In the genomic region with DNA sequence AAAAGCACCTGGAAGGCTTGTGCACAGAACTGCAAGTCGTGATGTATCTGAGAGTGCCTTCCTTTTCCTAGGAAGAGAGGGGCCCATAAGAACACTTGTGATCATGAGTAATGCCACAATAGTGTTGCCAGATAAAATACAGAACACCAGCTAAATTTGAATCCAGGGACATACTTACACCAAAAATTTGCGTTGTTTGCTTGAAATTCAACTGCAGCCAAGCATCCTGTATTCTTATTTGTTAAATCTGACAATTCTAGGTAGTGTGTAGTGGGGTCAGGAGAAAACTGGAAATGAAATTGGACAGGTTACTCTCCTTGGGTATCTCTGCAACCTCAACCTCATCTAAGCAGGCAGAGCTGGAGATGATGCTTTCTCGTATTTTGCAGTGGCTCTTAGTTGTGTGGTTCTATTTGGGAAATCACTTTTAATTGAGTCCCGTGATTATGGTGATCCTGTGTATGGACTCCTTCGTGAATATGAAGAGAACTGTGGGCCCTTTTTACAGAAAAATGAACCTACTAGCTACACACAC, we compare ENCODE assay signal across 12 cellular contexts.
DNase-seq lines count a peak whose midpoint lies in the region; ATAC-seq and TF ChIP-seq lines count a peak whose summit lies in the region.
"Had no signal": no experiment of that assay in that cellular context is flagged by ENCODE, and none has a peak within 500 bp of the region (broad histone marks: within the 10 kb centered on the region; RNA-seq: fewer than 3 reads in every experiment).

No MANE protein-coding gene starts in this region.

- peaks cover 13% of the 10 kb centered on the region for H3K36me3 Mint-ChIP-seq in activated naive CD4-positive, alpha-beta T cell treated with anti-CD3 and anti-CD28 coated beads, Interleukin-2, amount 10 ng/mL, durations not matched to agents 7 days and 5 days

- no peak for DNase-seq in activated naive CD4-positive, alpha-beta T cell treated with anti-CD3 and anti-CD28 coated beads, Interleukin-2, amount 10 ng/mL, durations not matched to agents 7 days and 5 days
- no peak for DNase-seq in activated naive CD4-positive, alpha-beta T cell (lab: John Stamatoyannopoulos, UW)
- DNase-seq in RWPE2 (ENCODE audit: low spot score) (no peak), coronary artery (ENCODE audit: low spot score) (no peak), tibial artery (no peak), HPDE6-E6E7 (ENCODE audit: extremely low spot score) (no peak), amygdala (lab: John Stamatoyannopoulos, UW) (no peak)
- DNase-seq: foreskin keratinocyte had no signal

- H3K4me1 ChIP-seq in RWPE2 (ENCODE audit: insufficient read depth, poor library complexity, severe bottlenecking) = no peaks in the 10 kb centered on the region
- peaks cover 0 to 65% (median 31%) of the 10 kb centered on the region in 4 donors for H3K4me1 ChIP-seq in tibial artery
- H3K4me1 ChIP-seq: foreskin keratinocyte had no signal

- peak overlapping the region; percentile 78 for H3K27ac Mint-ChIP-seq in activated naive CD4-positive, alpha-beta T cell treated with anti-CD3 and anti-CD28 coated beads, Interleukin-2, amount 10 ng/mL, durations not matched to agents 7 days and 5 days
- H3K27ac Mint-ChIP-seq: nephron progenitor cell had no signal

- H3K4me1 Mint-ChIP-seq in activated naive CD4-positive, alpha-beta T cell treated with anti-CD3 and anti-CD28 coated beads, Interleukin-2, amount 10 ng/mL, durations not matched to agents 7 days and 5 days = peaks cover 37% of the 10 kb centered on the region

- H3K4me3 ChIP-seq in RWPE2 (ENCODE audit: severe bottlenecking) = no peak overlapping the region
- no peak overlapping the region for H3K4me3 ChIP-seq in coronary artery
- H3K4me3 ChIP-seq in tibial artery = no peak overlapping the region
- H3K4me3 ChIP-seq: Peyer's patch, thyroid gland had no signal

- TF ChIP-seq CTCF in RWPE2 (IDR thresholded peaks at IDR 0.05; ENCODE audit: poor library complexity, severe bottlenecking) (peak; percentile 61), coronary artery (IDR thresholded peaks at IDR 0.05) (no peak), tibial artery (IDR thresholded peaks at IDR 0.05) (no peak)

- intact Hi-C loops in tibial artery (cut with DNase I; ENCODE audit: low total_unique reads) = loop anchor here (2.0 kb wide), 1 partner anchor 125 kb away; no protein-coding TSS in a partner anchor

- no peaks in the 10 kb centered on the region for H3K27me3 ChIP-seq in RWPE2 (ENCODE audit: insufficient read depth, poor library complexity, severe bottlenecking)
- no peaks in the 10 kb centered on the region for H3K27me3 ChIP-seq in tibial artery
- H3K27me3 ChIP-seq: foreskin keratinocyte, Peyer's patch, thyroid gland had no signal

- H3K36me3 ChIP-seq in RWPE2 (ENCODE audit: low read depth) (peaks cover 5% of the 10 kb centered on the region), tibial artery (peaks cover 9 to 12% (median 11%) of the 10 kb centered on the region in 3 donors)

- H3K27ac ChIP-seq in RWPE2 (ENCODE audit: poor library complexity, severe bottlenecking) (no peak overlapping the region), coronary artery (peak overlapping the region; percentile 45 to 70), tibial artery (peak overlapping the region; percentile 86 to 90)
- H3K27ac ChIP-seq: foreskin keratinocyte, thyroid gland had no signal

- no peaks in the 10 kb centered on the region for H3K9me3 Mint-ChIP-seq in activated naive CD4-positive, alpha-beta T cell treated with anti-CD3 and anti-CD28 coated beads, Interleukin-2, amount 10 ng/mL, durations not matched to agents 7 days and 5 days
- H3K9me3 Mint-ChIP-seq: nephron progenitor cell had no signal

- CTCF ChIA-PET in activated naive CD4-positive, alpha-beta T cell treated with anti-CD3 and anti-CD28 coated beads, Interleukin-2, amount 10 ng/mL, durations not matched to agents 7 days and 5 days (lab: Charles Lee) = interaction anchor here (0.7 to 25.7 kb wide), 24 partner anchors 10 to 380 kb away, joined by 3 to 377 read pairs (median 4); a partner anchor contains a TSS

- no peak for ATAC-seq in RWPE2 (ENCODE audit: low read depth)
- ATAC-seq in HG02571 (IDR thresholded peaks at IDR 0.05; ENCODE audit: unreplicated experiment) = no peak
- ATAC-seq: foreskin keratinocyte had no signal

- H3K9me3 ChIP-seq in RWPE2 (ENCODE audit: severe bottlenecking) = no peaks in the 10 kb centered on the region
- H3K9me3 ChIP-seq in tibial artery = no peaks in the 10 kb centered on the region
- H3K9me3 ChIP-seq: Peyer's patch, thyroid gland had no signal

- peaks cover 5% of the 10 kb centered on the region for H3K27me3 Mint-ChIP-seq in activated naive CD4-positive, alpha-beta T cell treated with anti-CD3 and anti-CD28 coated beads, Interleukin-2, amount 10 ng/mL, durations not matched to agents 7 days and 5 days

- H3K4me3 Mint-ChIP-seq in activated naive CD4-positive, alpha-beta T cell treated with anti-CD3 and anti-CD28 coated beads, Interleukin-2, amount 10 ng/mL, durations not matched to agents 7 days and 5 days = no peak overlapping the region
